Comparison of ENCODE assay signal across 9 cellular contexts in the genomic region with DNA sequence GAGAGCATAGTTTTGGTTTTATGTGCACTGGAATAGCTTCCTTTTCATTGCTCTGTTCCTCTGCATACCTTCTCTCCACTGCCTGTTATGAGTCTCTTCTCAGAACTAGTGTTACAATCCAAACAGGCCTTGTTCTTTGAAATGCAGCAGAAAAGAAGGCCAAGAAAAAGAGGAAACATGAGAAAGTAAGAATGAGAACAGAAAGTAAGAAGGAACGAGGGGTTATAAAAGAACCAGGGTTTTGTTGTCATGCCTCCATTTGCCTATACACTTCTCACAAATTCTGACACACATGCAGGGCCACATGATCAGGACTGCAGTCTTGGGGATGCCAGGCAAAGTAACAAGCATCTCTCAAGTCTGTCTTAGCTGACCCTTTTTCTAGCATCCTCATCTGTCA.
DNase-seq lines count a peak whose midpoint lies in the region; ATAC-seq, FAIRE-seq and TF ChIP-seq lines count a peak whose summit lies in the region.
"Had no signal": no experiment of that assay in that cellular context is flagged by ENCODE, and none has a peak within 500 bp of the region (broad histone marks: within the 10 kb centered on the region; RNA-seq: fewer than 3 reads in every experiment).

No MANE protein-coding gene starts in this region.

- peak overlapping the region; percentile 55 for H2AFZ ChIP-seq in astrocyte (ENCODE audit: low read depth, low read length)

- no peaks in the 10 kb centered on the region for H3K9me3 Mint-ChIP-seq in astrocyte (ENCODE audit: unreplicated experiment)

- DNase-seq in cardiac muscle cell (ENCODE audit: low read depth in 1 of 2, low spot score in 1 of 2) (no peak), cardiac septum (ENCODE audit: low spot score) (no peak), astrocyte (ENCODE audit: low read depth) (peak; percentile 31), uterus (no peak), mucosa of descending colon (no peak), adrenal gland (no peak)
- no peak for DNase-seq in activated CD8-positive, alpha-beta memory T cell treated with anti-CD3 and anti-CD28 coated beads for 24 hours
- DNase-seq: thyroid gland had no signal

- H3K4me2 ChIP-seq in astrocyte (ENCODE audit: low read length), result no peak overlapping the region

- TF ChIP-seq CTCF in cardiac muscle cell (IDR thresholded peaks at IDR 0.05; ENCODE audit: low read depth, low read length) (no peak), astrocyte (IDR thresholded peaks at IDR 0.05; ENCODE audit: insufficient read depth, low read depth, low read length) (no peak), uterus (IDR thresholded peaks at IDR 0.05) (no peak), mucosa of descending colon (IDR thresholded peaks at IDR 0.05) (no peak), adrenal gland (IDR thresholded peaks at IDR 0.05) (no peak)

- no peak overlapping the region for H3K4me3 Mint-ChIP-seq in astrocyte (ENCODE audit: unreplicated experiment)

- FAIRE-seq in astrocyte (lab: Jason Lieb, UNC), result no peak

- TF ChIP-seq POLR2A in uterus (IDR thresholded peaks at IDR 0.05) (no peak), adrenal gland (IDR thresholded peaks at IDR 0.05) (no peak)

- no peaks in the 10 kb centered on the region for H4K20me1 ChIP-seq in astrocyte (ENCODE audit: insufficient read depth, low read length)

- H3K36me3 ChIP-seq in cardiac muscle cell (no peaks in the 10 kb centered on the region), astrocyte (ENCODE audit: insufficient read depth, low read length) (no peaks in the 10 kb centered on the region), uterus (no peaks in the 10 kb centered on the region), mucosa of descending colon (ENCODE audit: low read depth) (no peaks in the 10 kb centered on the region), adrenal gland (replicated peaks in 1 of 2) (no peaks in the 10 kb centered on the region)
- H3K36me3 ChIP-seq: thyroid gland had no signal

- H3K4me3 ChIP-seq in cardiac muscle cell (no peak overlapping the region), astrocyte (ENCODE audit: insufficient read depth, low read depth, low read length) (no peak overlapping the region), uterus (no peak overlapping the region), mucosa of descending colon (no peak overlapping the region), adrenal gland (no peak overlapping the region)
- H3K4me3 ChIP-seq: thyroid gland had no signal

- H3K27me3 ChIP-seq in cardiac muscle cell (no peaks in the 10 kb centered on the region), astrocyte (ENCODE audit: insufficient read depth, low read length) (no peaks in the 10 kb centered on the region), uterus (no peaks in the 10 kb centered on the region), adrenal gland (no peaks in the 10 kb centered on the region)
- H3K27me3 ChIP-seq: thyroid gland had no signal

- H3K27ac ChIP-seq in cardiac muscle cell (peak overlapping the region; percentile 50), astrocyte (ENCODE audit: low read depth, low read length) (no peak overlapping the region), uterus (peak overlapping the region; percentile 22 to 42), adrenal gland (peak overlapping the region in 1 of 5 donors; percentile 35)
- H3K27ac ChIP-seq: thyroid gland had no signal

- no peaks in the 10 kb centered on the region for H3K27me3 Mint-ChIP-seq in astrocyte (ENCODE audit: low read depth, unreplicated experiment)

- intact Hi-C loops in cardiac septum (cut with DNase I), result no loop called here
- intact Hi-C loops in uterus (cut with DNase I; ENCODE audit: low total_unique reads), result no loop called here
- intact Hi-C loops in mucosa of descending colon (cut with DNase I, micrococcal nuclease), result loop anchor here in 1 of 2 donors (10.0 kb wide), 1 partner anchor 133 kb away; no protein-coding TSS in a partner anchor
- intact Hi-C loops in adrenal gland (cut with DNase I), result no loop called here

- ATAC-seq in HG03060 (IDR thresholded peaks at IDR 0.05; ENCODE audit: low read depth, unreplicated experiment), result peak; percentile 45
- no peak for ATAC-seq in mucosa of descending colon

- no peaks in the 10 kb centered on the region for H3K36me3 Mint-ChIP-seq in astrocyte (ENCODE audit: low read depth, unreplicated experiment)

- H3K9ac ChIP-seq in astrocyte (ENCODE audit: low read length), result no peak overlapping the region

- H3K9me3 ChIP-seq in cardiac muscle cell (ENCODE audit: low read depth) (no peaks in the 10 kb centered on the region), astrocyte (ENCODE audit: insufficient read depth, low read depth, low read length) (no peaks in the 10 kb centered on the region), uterus (no peaks in the 10 kb centered on the region), mucosa of descending colon (no peaks in the 10 kb centered on the region), adrenal gland (replicated peaks in 1 of 3) (no peaks in the 10 kb centered on the region)
- H3K9me3 ChIP-seq: thyroid gland had no signal

- H3K4me1 Mint-ChIP-seq in astrocyte (ENCODE audit: low read depth, unreplicated experiment), result peaks cover 6% of the 10 kb centered on the region

- peaks cover 25% of the 10 kb centered on the region for H3K4me1 ChIP-seq in cardiac muscle cell (ENCODE audit: low read depth)
- peaks cover 16% of the 10 kb centered on the region for H3K4me1 ChIP-seq in astrocyte (ENCODE audit: insufficient read depth, low read length)
- H3K4me1 ChIP-seq in uterus, result peaks cover 0 to 12% of the 10 kb centered on the region in 2 donors
- H3K4me1 ChIP-seq in mucosa of descending colon (ENCODE audit: low read depth), result no peaks in the 10 kb centered on the region
- peaks cover 8 to 32% of the 10 kb centered on the region in 2 donors for H3K4me1 ChIP-seq in adrenal gland (replicated peaks in 1 of 2)
- H3K4me1 ChIP-seq: thyroid gland had no signal

- H3K79me2 ChIP-seq in astrocyte (ENCODE audit: insufficient read depth, low read length), result no peaks in the 10 kb centered on the region

- H3K27ac Mint-ChIP-seq in astrocyte (ENCODE audit: unreplicated experiment), result no peak overlapping the region

- 34 to 63% (median 53%) methylated on average over 1 of the region's 1 CpG for WGBS in adrenal gland, 4 donors
